In the genomic region with DNA sequence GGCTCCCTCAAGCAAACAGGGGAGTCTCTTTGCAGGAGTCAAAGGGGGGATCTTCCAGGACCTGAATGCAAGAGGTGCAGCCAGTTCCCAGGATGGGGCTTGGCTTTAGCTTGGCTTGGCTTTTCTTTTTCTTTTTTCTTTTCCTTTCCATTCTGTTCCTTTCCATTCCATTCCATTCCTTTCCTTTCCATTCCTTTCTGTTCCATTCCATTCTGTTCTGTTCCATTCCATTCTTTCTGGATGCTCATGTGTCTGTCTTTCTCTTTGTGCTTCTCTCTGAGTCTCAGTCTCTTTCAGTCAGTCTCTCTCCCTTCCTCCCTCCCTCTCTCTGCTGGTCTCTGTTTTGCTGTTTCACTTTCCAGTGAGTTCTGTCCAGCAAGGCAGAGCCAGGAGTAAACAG, we compare ENCODE assay signal across 1 cellular context.
TF ChIP-seq lines count a peak whose summit lies in the region.

No MANE protein-coding gene starts in this region.

TF ChIP-seq in WTC11, 78 proteins besides CTCF, POLR2A, EP300 and RAD21 (continued from another document):
- TF ChIP-seq, protein P1, sequence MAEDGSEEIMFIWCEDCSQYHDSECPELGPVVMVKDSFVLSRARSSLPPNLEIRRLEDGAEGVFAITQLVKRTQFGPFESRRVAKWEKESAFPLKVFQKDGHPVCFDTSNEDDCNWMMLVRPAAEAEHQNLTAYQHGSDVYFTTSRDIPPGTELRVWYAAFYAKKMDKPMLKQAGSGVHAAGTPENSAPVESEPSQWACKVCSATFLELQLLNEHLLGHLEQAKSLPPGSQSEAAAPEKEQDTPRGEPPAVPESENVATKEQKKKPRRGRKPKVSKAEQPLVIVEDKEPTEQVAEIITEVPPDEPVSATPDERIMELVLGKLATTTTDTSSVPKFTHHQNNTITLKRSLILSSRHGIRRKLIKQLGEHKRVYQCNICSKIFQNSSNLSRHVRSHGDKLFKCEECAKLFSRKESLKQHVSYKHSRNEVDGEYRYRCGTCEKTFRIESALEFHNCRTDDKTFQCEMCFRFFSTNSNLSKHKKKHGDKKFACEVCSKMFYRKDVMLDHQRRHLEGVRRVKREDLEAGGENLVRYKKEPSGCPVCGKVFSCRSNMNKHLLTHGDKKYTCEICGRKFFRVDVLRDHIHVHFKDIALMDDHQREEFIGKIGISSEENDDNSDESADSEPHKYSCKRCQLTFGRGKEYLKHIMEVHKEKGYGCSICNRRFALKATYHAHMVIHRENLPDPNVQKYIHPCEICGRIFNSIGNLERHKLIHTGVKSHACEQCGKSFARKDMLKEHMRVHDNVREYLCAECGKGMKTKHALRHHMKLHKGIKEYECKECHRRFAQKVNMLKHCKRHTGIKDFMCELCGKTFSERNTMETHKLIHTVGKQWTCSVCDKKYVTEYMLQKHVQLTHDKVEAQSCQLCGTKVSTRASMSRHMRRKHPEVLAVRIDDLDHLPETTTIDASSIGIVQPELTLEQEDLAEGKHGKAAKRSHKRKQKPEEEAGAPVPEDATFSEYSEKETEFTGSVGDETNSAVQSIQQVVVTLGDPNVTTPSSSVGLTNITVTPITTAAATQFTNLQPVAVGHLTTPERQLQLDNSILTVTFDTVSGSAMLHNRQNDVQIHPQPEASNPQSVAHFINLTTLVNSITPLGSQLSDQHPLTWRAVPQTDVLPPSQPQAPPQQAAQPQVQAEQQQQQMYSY (CRISPR knock-in tag; IDR thresholded peaks at IDR 0.05), result 0 out of 2 replicates have a peak, but pooled peaks have one; percentile 24
